In the genomic region with DNA sequence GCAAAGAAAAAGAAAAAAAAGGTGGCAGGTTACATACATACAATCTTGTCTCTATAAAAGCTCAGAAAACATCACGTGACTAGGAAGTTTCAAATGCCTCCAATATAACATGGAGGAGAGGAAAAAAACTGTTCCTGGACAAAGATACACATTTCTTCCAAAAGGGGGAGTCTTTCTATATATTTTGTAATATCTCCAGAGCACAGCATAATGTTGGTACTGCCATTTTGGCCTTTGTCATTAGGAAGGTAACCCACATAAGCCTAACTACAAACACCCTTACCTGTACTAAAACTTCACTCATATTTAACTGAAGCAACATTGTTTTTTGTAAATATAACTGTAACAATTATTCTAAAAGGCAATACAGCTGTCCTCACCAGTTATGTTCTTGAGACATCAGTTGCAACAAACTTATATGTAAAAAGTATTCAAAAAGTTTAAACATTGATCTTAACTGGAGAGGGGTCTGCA, we compare ENCODE assay signal across 8 cellular contexts. TPM values are rescaled to one million over a fixed set of nuclear protein-coding genes. Genes with fewer than 3 reads are reported as not detected.
DNase-seq lines count a peak whose midpoint lies in the region; ATAC-seq and TF ChIP-seq lines count a peak whose summit lies in the region.

No MANE protein-coding gene starts in this region.

- CTCF ChIA-PET in AG04450 (lab: Charles Lee): interaction anchor here (0.7 to 3.7 kb wide), 20 partner anchors 8 to 414 kb away, joined by 3 to 25 read pairs (median 4); no protein-coding TSS in a partner anchor
- CTCF ChIA-PET in activated B cell treated with CpG ODN at 0.5 μM for 24 hours (lab: Charles Lee): no interaction called here

- intact Hi-C loops in activated B cell treated with CpG ODN at 0.5 μM for 24 hours (cut with micrococcal nuclease): loop anchor here (5.0 to 10.0 kb wide), 3 partner anchors 1148 to 1740 kb away; a partner anchor contains a TSS

- H3K4me3 Mint-ChIP-seq in activated B cell treated with CpG ODN at 0.5 μM for 24 hours: peak overlapping the region; percentile 97

- no peaks in the 10 kb centered on the region for H3K27me3 ChIP-seq in AG04450 (ENCODE audit: control insufficient read depth, insufficient read depth, low read length)

- ATAC-seq in activated B cell treated with CpG ODN at 0.5 μM for 24 hours (ENCODE audit: low read depth): no peak
- ATAC-seq in HG02885 (IDR thresholded peaks at IDR 0.05; ENCODE audit: poor library complexity, unreplicated experiment): no peak

- DNase-seq in AG04450 (ENCODE audit: low read depth, low spot score) (peak; percentile 16), NCI-H2171 treated with DMSO at 0.1 percent for 48 hours (lab: John Stamatoyannopoulos, UW) (peak; percentile 82), activated B cell treated with CpG ODN at 0.5 μM for 24 hours (no peak), iPS-NIHi11 (ENCODE audit: low spot score) (peak; percentile 25), nucleus accumbens (lab: John Stamatoyannopoulos, UW) (no peak)
- no peak for DNase-seq in stimulated activated CD4-positive, alpha-beta T cell treated with anti-CD3 and anti-CD28 coated beads, Interleukin-4, amount 100 ng/mL, for 24 hours

- H3K36me3 Mint-ChIP-seq in activated B cell treated with CpG ODN at 0.5 μM for 24 hours (ENCODE audit: low read depth): peaks cover 32% of the 10 kb centered on the region

- H3K4me1 Mint-ChIP-seq in activated B cell treated with CpG ODN at 0.5 μM for 24 hours: peaks cover 33% of the 10 kb centered on the region

- H3K9me3 Mint-ChIP-seq in activated B cell treated with CpG ODN at 0.5 μM for 24 hours: no peaks in the 10 kb centered on the region

- H3K27me3 Mint-ChIP-seq in activated B cell treated with CpG ODN at 0.5 μM for 24 hours: peaks cover 6% of the 10 kb centered on the region

- no peak overlapping the region for H3K27ac ChIP-seq in AG04450 (ENCODE audit: low read depth, low read length)

- no peak overlapping the region for H3K4me3 ChIP-seq in AG04450 (ENCODE audit: low read depth, low read length)

- H3K9me3 ChIP-seq in AG04450 (ENCODE audit: control insufficient read depth, insufficient read depth, low read length): no peaks in the 10 kb centered on the region; the same call in 1 of the 2 replicates

- no peak overlapping the region for H3K27ac Mint-ChIP-seq in activated B cell treated with CpG ODN at 0.5 μM for 24 hours

- TF ChIP-seq CTCF in AG04450 (IDR thresholded peaks at IDR 0.05; ENCODE audit: low read depth, low read length) (peak; percentile 42), GM12872 (IDR thresholded peaks at IDR 0.05; ENCODE audit: insufficient read depth, low read depth, low read length) (peak; percentile 21; the same call in 1 of the 3 replicates), activated B cell treated with CpG ODN at 0.5 μM for 24 hours (IDR thresholded peaks at IDR 0.05) (no peak)

- POLR2A ChIA-PET in AG04450 (lab: Yijun Ruan, JAX): no interaction called here
- POLR2A ChIA-PET in activated B cell treated with CpG ODN at 0.5 μM for 24 hours (lab: Charles Lee): interaction anchor here (1.9 to 2.3 kb wide), 2 partner anchors 49 to 68 kb away, joined by 7 to 35 read pairs; a partner anchor contains a TSS

RNA-seq across cellular contexts. Expression of a gene that starts 1.2 kb away (rescaled TPM):
- polyA plus RNA-seq in AG04450 (2011; rRNA removed): 707 and 755 TPM in 2 replicates
- 359 and 427 TPM in 2 replicates for polyA minus RNA-seq in AG04450 (2011; rRNA and poly(A)+ RNA removed)
- total RNA-seq in activated B cell treated with CpG ODN at 0.5 μM for 24 hours: 753 and 798 TPM in 2 replicates

RNA-seq across cellular contexts. Expression of a gene that starts 48.4 kb away (rescaled TPM):
- 7.5 and 8.4 TPM in 2 replicates for polyA plus RNA-seq in AG04450 (2011; rRNA removed)
- polyA minus RNA-seq in AG04450 (2011; rRNA and poly(A)+ RNA removed): 3.7 and 3.9 TPM in 2 replicates
- total RNA-seq in activated B cell treated with CpG ODN at 0.5 μM for 24 hours: 0.09 and 0.10 TPM in 2 replicates

Comparison
In these comparisons a context has a peak if more than half of its experiments do, and no peak if none do; other contexts are left out.
1. DNase-seq: peak in AG04450 (single experiment), NCI-H2171 treated with DMSO at 0.1 percent for 48 hours (single experiment) and iPS-NIHi11 (single experiment); none in activated B cell treated with CpG ODN at 0.5 μM for 24 hours (single experiment), stimulated activated CD4-positive, alpha-beta T cell treated with anti-CD3 and anti-CD28 coated beads, Interleukin-4, amount 100 ng/mL, for 24 hours (single experiment) and nucleus accumbens (0 of 56).